In the genomic region with DNA sequence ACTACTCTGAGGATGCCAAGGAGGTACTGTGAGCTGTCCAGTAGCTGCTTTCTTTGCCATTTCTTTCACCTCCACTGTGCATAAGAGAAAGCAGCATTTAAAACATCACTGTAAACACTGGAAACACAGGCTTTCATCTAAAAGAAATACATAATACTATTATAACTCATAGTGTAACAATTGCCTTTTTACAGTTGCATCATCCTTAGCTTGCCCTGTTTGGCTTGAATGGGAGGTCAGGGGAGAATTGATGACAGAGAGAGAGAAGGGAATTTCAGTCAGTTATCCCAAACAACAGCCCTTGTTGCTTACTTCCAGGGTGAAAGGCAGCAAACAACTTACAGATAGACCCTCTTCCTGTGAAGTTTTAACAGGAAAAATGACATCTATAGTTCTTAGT, we compare ENCODE assay signal across 34 cellular contexts.
"Had no signal": no experiment of that assay in that cellular context is flagged by ENCODE, and none has a peak within 500 bp of the region (broad histone marks: within the 10 kb centered on the region; RNA-seq: fewer than 3 reads in every experiment).

No MANE protein-coding gene starts in this region.

- H3K9me3 ChIP-seq: ascending aorta, breast epithelium, gastroesophageal sphincter, heart right ventricle had no signal

- H3K4me3 Mint-ChIP-seq: activated B cell treated with CpG ODN at 0.5 μM for 24 hours; activated CD4-positive, alpha-beta T cell treated with anti-CD3 and anti-CD28 coated beads, Interleukin-2, amount 10 ng/mL, durations not matched to agents 7 days and 5 days; activated CD8-positive, alpha-beta T cell treated with anti-CD3 and anti-CD28 coated beads for 36 hours; activated naive CD4-positive, alpha-beta T cell treated with anti-CD3 and anti-CD28 coated beads for 36 hours; activated naive CD4-positive, alpha-beta T cell treated with anti-CD3 and anti-CD28 coated beads, Interleukin-2, amount 50 U/mL, for 24 hours; activated naive CD8-positive, alpha-beta T cell treated with anti-CD3 and anti-CD28 coated beads for 36 hours; activated naive CD8-positive, alpha-beta T cell treated with anti-CD3 and anti-CD28 coated beads, Interleukin-2, amount 50 U/mL, for 24 hours; activated T-cell treated with anti-CD3 and anti-CD28 coated beads, Interleukin-2, amount 50 U/mL, for 4 hours; brain; effector memory CD8-positive, alpha-beta T cell; T-cell; T-helper 1 cell treated with Interleukin-12 subunit alpha and Interleukin-12 subunit beta and Interleukin-4 antibody, amounts not matched to agents 30 μg/mL and 1 μg/mL, for 36 hours; T-helper 2 cell treated with Interferon-gamma antibody and Interleukin-4, amounts not matched to agents 5 μg/mL and 100 μg/mL, for 36 hours had no signal

- H3K4me3 ChIP-seq: ascending aorta, breast epithelium, cardiac muscle cell, coronary artery, gastroesophageal sphincter, heart right ventricle, hepatocyte had no signal

- H3K27me3 Mint-ChIP-seq: activated B cell treated with CpG ODN at 0.5 μM for 24 hours; activated CD8-positive, alpha-beta T cell treated with anti-CD3 and anti-CD28 coated beads for 36 hours; activated naive CD4-positive, alpha-beta T cell treated with anti-CD3 and anti-CD28 coated beads, Interleukin-2, amount 50 U/mL, for 24 hours; activated naive CD8-positive, alpha-beta T cell treated with anti-CD3 and anti-CD28 coated beads, Interleukin-2, amount 50 U/mL, for 24 hours; T-cell had no signal

- H3K27ac Mint-ChIP-seq: activated B cell treated with CpG ODN at 0.5 μM for 24 hours; activated CD4-positive, alpha-beta T cell treated with anti-CD3 and anti-CD28 coated beads, Interleukin-2, amount 10 ng/mL, durations not matched to agents 7 days and 5 days; activated CD8-positive, alpha-beta T cell treated with anti-CD3 and anti-CD28 coated beads for 36 hours; activated naive CD4-positive, alpha-beta T cell treated with anti-CD3 and anti-CD28 coated beads for 36 hours; activated naive CD4-positive, alpha-beta T cell treated with anti-CD3 and anti-CD28 coated beads, Interleukin-2, amount 50 U/mL, for 24 hours; activated naive CD8-positive, alpha-beta T cell treated with anti-CD3 and anti-CD28 coated beads for 36 hours; activated naive CD8-positive, alpha-beta T cell treated with anti-CD3 and anti-CD28 coated beads, Interleukin-2, amount 50 U/mL, for 24 hours; activated T-helper 2 cell treated with anti-CD3 and anti-CD28 coated beads, Interferon-gamma antibody, Interleukin-2, Interleukin-4, amounts not matched to agents 10 μg/mL and 5 μg/mL and 100 μg/mL, durations not matched to agents 14 hours and 24 hours and 36 hours; brain; effector memory CD8-positive, alpha-beta T cell; T-cell; T-helper 1 cell treated with Interleukin-12 subunit alpha and Interleukin-12 subunit beta and Interleukin-4 antibody, amounts not matched to agents 30 μg/mL and 1 μg/mL, for 36 hours; T-helper 2 cell treated with Interferon-gamma antibody and Interleukin-4, amounts not matched to agents 5 μg/mL and 100 μg/mL, for 36 hours had no signal

- H3K4me1 ChIP-seq: ascending aorta, breast epithelium, foreskin keratinocyte, gastroesophageal sphincter, heart right ventricle had no signal

- H3K36me3 ChIP-seq: ascending aorta, breast epithelium, cardiac muscle cell, gastroesophageal sphincter, heart right ventricle, WERI-Rb-1 had no signal

- H3K27me3 ChIP-seq: ascending aorta, breast epithelium, foreskin keratinocyte, gastroesophageal sphincter, heart right ventricle, hepatocyte had no signal

- DNase-seq: activated B cell treated with CpG ODN at 0.5 μM for 24 hours; activated CD4-positive, alpha-beta T cell treated with anti-CD3 and anti-CD28 coated beads for 4 hours; activated CD4-positive, alpha-beta T cell treated with anti-CD3 and anti-CD28 coated beads, Interleukin-2, amount 10 ng/mL, durations not matched to agents 7 days and 5 days; activated CD4-positive, alpha-beta T cell treated with anti-CD3 and anti-CD28 coated beads, Interleukin-2, amount 50 U/mL, for 4 hours; activated CD8-positive, alpha-beta memory T cell treated with anti-CD3 and anti-CD28 coated beads for 24 hours; activated CD8-positive, alpha-beta T cell treated with anti-CD3 and anti-CD28 coated beads for 36 hours; activated effector memory CD4-positive, alpha-beta T cell treated with anti-CD3 and anti-CD28 coated beads, Interleukin-2, amount 50 U/mL, for 16 hours; activated naive CD4-positive, alpha-beta T cell treated with anti-CD3 and anti-CD28 coated beads for 36 hours; activated naive CD8-positive, alpha-beta T cell treated with anti-CD3 and anti-CD28 coated beads for 36 hours; activated naive CD8-positive, alpha-beta T cell treated with anti-CD3 and anti-CD28 coated beads, Interleukin-2, amount 50 U/mL, for 24 hours; activated T-cell treated with anti-CD3 and anti-CD28 coated beads, Interleukin-2, amount 50 U/mL, for 4 hours; central memory CD4-positive, alpha-beta T cell; cerebellar nuclear complex; dermis blood vessel endothelial cell; effector CD4-positive, alpha-beta T cell; effector memory CD8-positive, alpha-beta T cell; foreskin keratinocyte; heart right ventricle; SW 1271; T-cell; T1000; WERI-Rb-1 had no signal

- H3K27ac ChIP-seq: ascending aorta, breast epithelium, cardiac muscle cell, coronary artery, foreskin keratinocyte, gastroesophageal sphincter, heart right ventricle, hepatocyte, WERI-Rb-1 had no signal

- H3K4me1 Mint-ChIP-seq: activated CD4-positive, alpha-beta T cell treated with anti-CD3 and anti-CD28 coated beads, Interleukin-2, amount 10 ng/mL, durations not matched to agents 7 days and 5 days; activated naive CD4-positive, alpha-beta T cell treated with anti-CD3 and anti-CD28 coated beads, Interleukin-2, amount 50 U/mL, for 24 hours; brain had no signal

- ATAC-seq: activated CD4-positive, CD25-positive, alpha-beta regulatory T cell treated with anti-CD3 and anti-CD28 coated beads, Interleukin-2, amount 50 U/mL, for 24 hours; activated CD8-positive, alpha-beta T cell treated with anti-CD3 and anti-CD28 coated beads for 36 hours; activated naive CD8-positive, alpha-beta T cell treated with anti-CD3 and anti-CD28 coated beads, Interleukin-2, amount 50 U/mL, for 24 hours; activated T-cell treated with anti-CD3 and anti-CD28 coated beads, Interleukin-2, amount 50 U/mL, for 4 hours; effector memory CD8-positive, alpha-beta T cell; foreskin keratinocyte; gastroesophageal sphincter; heart right ventricle; T-cell had no signal

- H3K9me3 Mint-ChIP-seq: activated B cell treated with CpG ODN at 0.5 μM for 24 hours; activated CD4-positive, alpha-beta T cell treated with anti-CD3 and anti-CD28 coated beads, Interleukin-2, amount 10 ng/mL, durations not matched to agents 7 days and 5 days; activated CD8-positive, alpha-beta T cell treated with anti-CD3 and anti-CD28 coated beads for 36 hours; activated naive CD4-positive, alpha-beta T cell treated with anti-CD3 and anti-CD28 coated beads for 36 hours; activated naive CD4-positive, alpha-beta T cell treated with anti-CD3 and anti-CD28 coated beads, Interleukin-2, amount 50 U/mL, for 24 hours; activated naive CD8-positive, alpha-beta T cell treated with anti-CD3 and anti-CD28 coated beads for 36 hours; activated naive CD8-positive, alpha-beta T cell treated with anti-CD3 and anti-CD28 coated beads, Interleukin-2, amount 50 U/mL, for 24 hours; activated T-cell treated with anti-CD3 and anti-CD28 coated beads, Interleukin-2, amount 50 U/mL, for 4 hours; activated T-helper 2 cell treated with anti-CD3 and anti-CD28 coated beads, Interferon-gamma antibody, Interleukin-2, Interleukin-4, amounts not matched to agents 10 μg/mL and 5 μg/mL and 100 μg/mL, durations not matched to agents 14 hours and 24 hours and 36 hours; brain; effector memory CD8-positive, alpha-beta T cell; T-cell; T-helper 1 cell treated with Interleukin-12 subunit alpha and Interleukin-12 subunit beta and Interleukin-4 antibody, amounts not matched to agents 30 μg/mL and 1 μg/mL, for 36 hours; T-helper 2 cell treated with Interferon-gamma antibody and Interleukin-4, amounts not matched to agents 5 μg/mL and 100 μg/mL, for 36 hours had no signal
